ENCODE assay signal across 5 cellular contexts in genomic region chr2:195162194-195162593, GRCh38.
"Had no signal": no experiment of that assay in that cellular context is flagged by ENCODE, and none has a peak within 500 bp of the region (broad histone marks: within the 10 kb centered on the region; RNA-seq: fewer than 3 reads in every experiment).

No MANE protein-coding gene starts in this region.

- H3K27ac Mint-ChIP-seq: GM23338, H9 had no signal

- H3K4me1 Mint-ChIP-seq: GM23338, H9 had no signal

- H3K4me3 ChIP-seq: GM23338, K562 had no signal

- H3K4me3 Mint-ChIP-seq: GM23338, H9 had no signal

- H2AFZ ChIP-seq: GM23338 had no signal

- H3K9me3 Mint-ChIP-seq: GM23338, H9 had no signal

- H3K4me2 ChIP-seq: GM23338 had no signal

- DNase-seq: H9, HCEC 1CT, IMR-90 had no signal
